Comparison of ENCODE assay signal across 8 cellular contexts in genomic region chr16:71882505-71883192, GRCh38. TPM values are rescaled to one million over a fixed set of nuclear protein-coding genes. Genes with fewer than 3 reads are reported as not detected.
DNase-seq lines count a peak whose midpoint lies in the region; ATAC-seq, FAIRE-seq and TF ChIP-seq lines count a peak whose summit lies in the region.

No MANE protein-coding gene starts in this region.

- TF ChIP-seq CTCF in nephron (IDR thresholded peaks at IDR 0.05; ENCODE audit: unreplicated experiment in 3 of 3) = peak; percentile 88

- peak; percentile 74 to 93 (median 87) for DNase-seq in CD4-positive, CD25-positive, alpha-beta regulatory T cell
- peak; percentile 58 for DNase-seq in RCC 7860 (ENCODE audit: low spot score)
- peak; percentile 81 for DNase-seq in fibroblast of peridontal ligament (ENCODE audit: extremely low read depth)

- H3K4me1 Mint-ChIP-seq in CD4-positive, CD25-positive, alpha-beta regulatory T cell = peaks cover 29 to 56% (median 48%) of the 10 kb centered on the region in 4 donors
- H3K4me1 Mint-ChIP-seq in activated T-helper 17 cell treated with anti-CD3 and anti-CD28 coated beads, Interleukin-2, amount 50 U/mL, for 72 hours = peaks cover 28% of the 10 kb centered on the region
- H3K4me1 Mint-ChIP-seq in nephron = peaks cover 18% of the 10 kb centered on the region

- H3K9me3 ChIP-seq in CD4-positive, CD25-positive, alpha-beta regulatory T cell (ENCODE audit: control insufficient read depth in 2 of 2, low read length in 2 of 2) = no peaks in the 10 kb centered on the region
- H3K9me3 ChIP-seq in HUES48 (ENCODE audit: control insufficient read depth, insufficient read depth, low read length) (no peaks in the 10 kb centered on the region), subcutaneous abdominal adipose tissue (ENCODE audit: control insufficient read depth in 5 of 5, low read length in 5 of 5) (no peaks in the 10 kb centered on the region)

- H3K4me3 ChIP-seq in CD4-positive, CD25-positive, alpha-beta regulatory T cell (ENCODE audit: low read depth, low read length) = peak overlapping the region; percentile 95
- H3K4me3 ChIP-seq in HUES48 (ENCODE audit: low read depth, low read length) (peak overlapping the region; percentile 75), subcutaneous abdominal adipose tissue (ENCODE audit: low read depth in 1 of 5, low read length in 5 of 5) (peak overlapping the region in 4 of 5 donors; percentile 60 to 88 (median 82))

- H3K9ac ChIP-seq in HUES48 (ENCODE audit: low read depth, low read length) (no peak overlapping the region), subcutaneous abdominal adipose tissue (ENCODE audit: low read length in 5 of 5) (peak overlapping the region in 3 of 5 donors; percentile 47 to 66 (median 61))

- H3K4me1 ChIP-seq in CD4-positive, CD25-positive, alpha-beta regulatory T cell (ENCODE audit: control insufficient read depth, insufficient read depth, low read length, poor library complexity, severe bottlenecking) = peaks cover 51% of the 10 kb centered on the region
- peaks cover 14% of the 10 kb centered on the region for H3K4me1 ChIP-seq in HUES48 (ENCODE audit: control insufficient read depth, insufficient read depth, low read length)
- H3K4me1 ChIP-seq in subcutaneous abdominal adipose tissue (ENCODE audit: control insufficient read depth in 5 of 5, insufficient read depth in 5 of 5, low read length in 5 of 5) = peaks cover 3 to 28% (median 24%) of the 10 kb centered on the region in 5 donors

- H3K27me3 ChIP-seq in CD4-positive, CD25-positive, alpha-beta regulatory T cell (ENCODE audit: control insufficient read depth, insufficient read depth, low read length) = no peaks in the 10 kb centered on the region
- H3K27me3 ChIP-seq in HUES48 (ENCODE audit: control insufficient read depth, insufficient read depth, low read length) (no peaks in the 10 kb centered on the region), subcutaneous abdominal adipose tissue (ENCODE audit: control insufficient read depth in 5 of 5, insufficient read depth in 4 of 5, low read length in 5 of 5) (no peaks in the 10 kb centered on the region)

- ATAC-seq in CD4-positive, CD25-positive, alpha-beta regulatory T cell (ENCODE audit: low read depth in 2 of 2) = peak; percentile 60 to 72
- ATAC-seq in GM19455 (IDR thresholded peaks at IDR 0.05; ENCODE audit: unreplicated experiment) = peak; percentile 7
- ATAC-seq in activated T-helper 17 cell treated with anti-CD3 and anti-CD28 coated beads, Interleukin-2, amount 50 U/mL, for 72 hours (replicated peaks) = peak; percentile 64

- no peaks in the 10 kb centered on the region for H3K9me3 Mint-ChIP-seq in CD4-positive, CD25-positive, alpha-beta regulatory T cell
- no peaks in the 10 kb centered on the region for H3K9me3 Mint-ChIP-seq in activated T-helper 17 cell treated with anti-CD3 and anti-CD28 coated beads, Interleukin-2, amount 50 U/mL, for 72 hours
- no peaks in the 10 kb centered on the region for H3K9me3 Mint-ChIP-seq in nephron

- H3K27ac ChIP-seq in CD4-positive, CD25-positive, alpha-beta regulatory T cell (ENCODE audit: insufficient read depth, low read length, poor library complexity, severe bottlenecking) = peak overlapping the region; percentile 87
- H3K27ac ChIP-seq in HUES48 (ENCODE audit: low read depth, low read length) (no peak overlapping the region), subcutaneous abdominal adipose tissue (ENCODE audit: low read depth, low read length) (peak overlapping the region; percentile 89)

- H3K36me3 Mint-ChIP-seq in CD4-positive, CD25-positive, alpha-beta regulatory T cell = peaks cover 14% of the 10 kb centered on the region
- H3K36me3 Mint-ChIP-seq in activated T-helper 17 cell treated with anti-CD3 and anti-CD28 coated beads, Interleukin-2, amount 50 U/mL, for 72 hours (ENCODE audit: low read depth) = peaks cover 33% of the 10 kb centered on the region
- peaks cover 24% of the 10 kb centered on the region for H3K36me3 Mint-ChIP-seq in nephron (ENCODE audit: low read depth)

- H3K36me3 ChIP-seq in CD4-positive, CD25-positive, alpha-beta regulatory T cell (ENCODE audit: control insufficient read depth, insufficient read depth, low read length) = peaks cover 11% of the 10 kb centered on the region
- H3K36me3 ChIP-seq in HUES48 (ENCODE audit: control insufficient read depth, insufficient read depth, low read length) = peaks cover 34% of the 10 kb centered on the region
- peaks cover 9 to 25% (median 14%) of the 10 kb centered on the region in 5 donors for H3K36me3 ChIP-seq in subcutaneous abdominal adipose tissue (ENCODE audit: control insufficient read depth in 5 of 5, insufficient read depth in 5 of 5, low read length in 5 of 5)

- H3K4me3 Mint-ChIP-seq in CD4-positive, CD25-positive, alpha-beta regulatory T cell = peak overlapping the region; percentile 89 to 95 (median 91)
- H3K4me3 Mint-ChIP-seq in activated T-helper 17 cell treated with anti-CD3 and anti-CD28 coated beads, Interleukin-2, amount 50 U/mL, for 72 hours = peak overlapping the region; percentile 89
- H3K4me3 Mint-ChIP-seq in nephron = peak overlapping the region; percentile 84 to 92 (median 89)

- H3K27me3 Mint-ChIP-seq in CD4-positive, CD25-positive, alpha-beta regulatory T cell = no peaks in the 10 kb centered on the region
- H3K27me3 Mint-ChIP-seq in activated T-helper 17 cell treated with anti-CD3 and anti-CD28 coated beads, Interleukin-2, amount 50 U/mL, for 72 hours = no peaks in the 10 kb centered on the region
- no peaks in the 10 kb centered on the region for H3K27me3 Mint-ChIP-seq in nephron (ENCODE audit: low read depth)

- peak overlapping the region; percentile 92 to 98 (median 93) for H3K27ac Mint-ChIP-seq in CD4-positive, CD25-positive, alpha-beta regulatory T cell
- H3K27ac Mint-ChIP-seq in activated T-helper 17 cell treated with anti-CD3 and anti-CD28 coated beads, Interleukin-2, amount 50 U/mL, for 72 hours = peak overlapping the region; percentile 91
- H3K27ac Mint-ChIP-seq in nephron = peak overlapping the region; percentile 86 to 93 (median 89)

- peak; percentile 61 for FAIRE-seq in RCC 7860 (lab: Jason Lieb, UNC)

RNA-seq across cellular contexts. Expression of gene ZNF821, which starts 1.3 kb away (rescaled TPM):
- 21.6 TPM for total RNA-seq in CD4-positive, CD25-positive, alpha-beta regulatory T cell
- 10 to 100 TPM; 13.3 to 15.5 (median 15.2) TPM for polyA plus RNA-seq in CD4-positive, CD25-positive, alpha-beta regulatory T cell
- 10 to 100 TPM in 1 of 2 donors, 1 to 10 TPM in 1; 6.3 to 12.2 TPM for total RNA-seq in activated T-helper 17 cell treated with anti-CD3 and anti-CD28 coated beads, Interleukin-2, amount 50 U/mL, for 72 hours

RNA-seq across cellular contexts. Expression of gene IST1, which starts 12.7 kb away (rescaled TPM):
- total RNA-seq in CD4-positive, CD25-positive, alpha-beta regulatory T cell = 346 TPM
- polyA plus RNA-seq in CD4-positive, CD25-positive, alpha-beta regulatory T cell = 100 to 1,000 TPM; 151 to 252 (median 190) TPM
- total RNA-seq in activated T-helper 17 cell treated with anti-CD3 and anti-CD28 coated beads, Interleukin-2, amount 50 U/mL, for 72 hours = 100 to 1,000 TPM; 159 to 217 TPM

RNA-seq across cellular contexts. Expression of gene ATXN1L, which starts 36.9 kb away (rescaled TPM):
- total RNA-seq in CD4-positive, CD25-positive, alpha-beta regulatory T cell = 46.8 TPM
- polyA plus RNA-seq in CD4-positive, CD25-positive, alpha-beta regulatory T cell = 10 to 100 TPM in 2 of 4 donors, 1 to 10 TPM in 2; 7.7 to 14.0 (median 10.3) TPM
- total RNA-seq in activated T-helper 17 cell treated with anti-CD3 and anti-CD28 coated beads, Interleukin-2, amount 50 U/mL, for 72 hours = 10 to 100 TPM; 18.2 to 27.3 TPM

Comparison
In these comparisons a context has a peak if more than half of its experiments do, and no peak if none do; other contexts are left out.
1. ATAC-seq: peak in every context shown above with its lines; median percentile 66 in CD4-positive, CD25-positive, alpha-beta regulatory T cell; 64 in activated T-helper 17 cell treated with anti-CD3 and anti-CD28 coated beads, Interleukin-2, amount 50 U/mL, for 72 hours; 7 in GM19455.